32 cellular contexts compared by ENCODE assay signal in genomic region chr9:99474186-99474585, GRCh38.
DNase-seq lines count a peak whose midpoint lies in the region; ATAC-seq, FAIRE-seq and TF ChIP-seq lines count a peak whose summit lies in the region.
"Had no signal": no experiment of that assay in that cellular context is flagged by ENCODE, and none has a peak within 500 bp of the region (broad histone marks: within the 10 kb centered on the region; RNA-seq: fewer than 3 reads in every experiment).

No MANE protein-coding gene starts in this region.

- FAIRE-seq in small intestine (lab: Jason Lieb, UNC): no peak
- FAIRE-seq: A204.1, bronchial epithelial cell, GM12891 had no signal

- TF ChIP-seq CTCF in right atrium auricular region (IDR thresholded peaks at IDR 0.05): no peak

- DNase-seq in Right ventricle myocardium inferior (ENCODE audit: missing footprints) (no peak), right atrium auricular region (ENCODE audit: low spot score) (no peak), cerebellar cortex (ENCODE audit: low spot score) (peak; percentile 95), left ventricle myocardium superior (peak; percentile 29), superior temporal gyrus (ENCODE audit: extremely low spot score) (peak; percentile 53), small intestine (no peak), H7 (no peak), NCI-H2227 (lab: John Stamatoyannopoulos, UW; ENCODE audit: unreplicated experiment) (no peak)
- DNase-seq: activated CD4-positive, alpha-beta memory T cell treated with anti-CD3 and anti-CD28 coated beads for 36 hours; activated CD4-positive, alpha-beta T cell treated with anti-CD3 and anti-CD28 coated beads for 1 hour; activated CD8-positive, alpha-beta memory T cell treated with anti-CD3 and anti-CD28 coated beads, Interleukin-2, amount 50 U/mL, for 4 hours; activated naive CD4-positive, alpha-beta T cell treated with anti-CD3 and anti-CD28 coated beads for 36 hours; CD8-positive, alpha-beta memory T cell; foreskin melanocyte; KBM-7; kidney glomerular epithelial cell; mucosa of descending colon; NCI-H1092 treated with DMSO at 0.1 percent for 48 hours; NCI-H187 treated with DMSO at 0.1 percent for 48 hours; Peyer's patch; retina; SIG-M5; stimulated activated naive CD8-positive, alpha-beta T cell treated with anti-CD3 and anti-CD28 coated beads, Interleukin-15, Interleukin-2, amounts not matched to agents 100 U/mL and 50 U/mL, for 24 hours; uterus had no signal

- H3K27ac ChIP-seq in right atrium auricular region: peak overlapping the region in 1 of 2 donors; percentile 20
- no peak overlapping the region for H3K27ac ChIP-seq in small intestine (ENCODE audit: low read depth in 1 of 2, low read length in 1 of 2)
- H3K27ac ChIP-seq: heart right ventricle, HL-60, Peyer's patch, skin epidermis, thoracic aorta, uterus had no signal

- H3K9me3 ChIP-seq in right atrium auricular region (no peaks in the 10 kb centered on the region), small intestine (ENCODE audit: control insufficient read depth, low read depth) (no peaks in the 10 kb centered on the region)
- H3K9me3 ChIP-seq: mucosa of descending colon, Peyer's patch, thoracic aorta, uterus had no signal

- no peak overlapping the region for H3K4me3 ChIP-seq in right atrium auricular region
- no peak overlapping the region for H3K4me3 ChIP-seq in small intestine (ENCODE audit: low read depth in 1 of 2, low read length in 2 of 2)
- no peak overlapping the region for H3K4me3 ChIP-seq in H7 (ENCODE audit: insufficient read depth, low read depth, low read length)
- H3K4me3 ChIP-seq: heart right ventricle, mucosa of descending colon, Peyer's patch, skin epidermis, thoracic aorta, uterus had no signal

- ATAC-seq in Right ventricle myocardium inferior: peak; percentile 38
- peak; percentile 63 for ATAC-seq in left ventricle myocardium superior
- ATAC-seq: mucosa of descending colon; natural killer cell treated with Interleukin-12 subunit alpha and Interleukin-12 subunit beta and Interleukin-15 and Interleukin-18, amount 100 ng/mL, for 72 hours; stimulated activated naive CD8-positive, alpha-beta T cell treated with anti-CD3 and anti-CD28 coated beads, Interleukin-15, Interleukin-2, amounts not matched to agents 100 U/mL and 50 U/mL, for 24 hours had no signal

- H3K36me3 ChIP-seq in right atrium auricular region (no peaks in the 10 kb centered on the region), small intestine (ENCODE audit: control insufficient read depth in 2 of 2, insufficient read depth in 2 of 2, low read length in 2 of 2) (no peaks in the 10 kb centered on the region), H7 (replicated peaks; ENCODE audit: control insufficient read depth, insufficient read depth, low read length) (no peaks in the 10 kb centered on the region)
- H3K36me3 ChIP-seq: heart right ventricle, Peyer's patch, thoracic aorta, uterus had no signal

- H3K27me3 ChIP-seq in right atrium auricular region (no peaks in the 10 kb centered on the region), small intestine (ENCODE audit: control insufficient read depth in 2 of 2, insufficient read depth in 2 of 2, low read length in 2 of 2) (no peaks in the 10 kb centered on the region), H7 (ENCODE audit: control insufficient read depth, insufficient read depth, low read length) (no peaks in the 10 kb centered on the region)
- H3K27me3 ChIP-seq: heart right ventricle, Peyer's patch, uterus had no signal

- intact Hi-C loops in Right ventricle myocardium inferior (cut with DNase I) (no loop called here), left ventricle myocardium superior (cut with micrococcal nuclease) (no loop called here)

- H3K4me1 ChIP-seq in right atrium auricular region (peaks cover 0 to 5% of the 10 kb centered on the region in 2 donors), small intestine (ENCODE audit: control insufficient read depth in 2 of 2, insufficient read depth in 1 of 2, low read depth in 1 of 2, low read length in 1 of 2) (no peaks in the 10 kb centered on the region)
- H3K4me1 ChIP-seq: Peyer's patch, uterus had no signal

Comparison
In these comparisons a context has a peak if more than half of its experiments do, and no peak if none do; other contexts are left out.
1. DNase-seq: peak in cerebellar cortex (single experiment), left ventricle myocardium superior (single experiment) and superior temporal gyrus (single experiment); none in Right ventricle myocardium inferior (single experiment), right atrium auricular region (single experiment), small intestine (single experiment), H7 (single experiment) and NCI-H2227 (single experiment).